24 cellular contexts compared by ENCODE assay signal in genomic region chr6:114080891-114081510, GRCh38.
"Had no signal": no experiment of that assay in that cellular context is flagged by ENCODE, and none has a peak within 500 bp of the region (broad histone marks: within the 10 kb centered on the region; RNA-seq: fewer than 3 reads in every experiment).

No MANE protein-coding gene starts in this region.

- H3K27me3 ChIP-seq: body of pancreas, cardiac muscle cell, spleen, upper lobe of right lung had no signal

- H3K27ac ChIP-seq: body of pancreas, cardiac muscle cell, epithelial cell of prostate, lower lobe of right lung, spleen, upper lobe of right lung had no signal

- H3K36me3 ChIP-seq: lower lobe of right lung, spleen, upper lobe of right lung had no signal

- DNase-seq: activated CD4-positive, alpha-beta T cell treated with anti-CD3 and anti-CD28 coated beads, Interleukin-2, amount 50 U/mL, for 4 hours; activated CD8-positive, alpha-beta memory T cell treated with anti-CD3 and anti-CD28 coated beads for 24 hours; activated CD8-positive, alpha-beta memory T cell treated with anti-CD3 and anti-CD28 coated beads, Interleukin-2, amount 50 U/mL, for 4 hours; activated naive CD4-positive, alpha-beta T cell; activated naive CD8-positive, alpha-beta T cell treated with anti-CD3 and anti-CD28 coated beads for 36 hours; activated T-cell treated with anti-CD3 and anti-CD28 coated beads, Interleukin-2, amount 50 U/mL, for 24 hours; amygdala; body of pancreas; cortex of kidney; endodermal cell; foreskin melanocyte; lower lobe of right lung; naive thymus-derived CD4-positive, alpha-beta T cell; posterior cingulate gyrus; spleen; stimulated activated CD4-positive, alpha-beta T cell treated with anti-CD3 and anti-CD28 coated beads, Interleukin-4, amount 100 ng/mL, for 1 hour; stimulated activated naive CD4-positive, alpha-beta T cell treated with Interleukin-2 at 50 U/mL for 16 hours; T-helper 9 cell; upper lobe of right lung had no signal

- H3K4me3 ChIP-seq: body of pancreas, cardiac muscle cell, lower lobe of right lung, spleen, upper lobe of right lung had no signal

- H3K9me3 ChIP-seq: body of pancreas, lower lobe of right lung, upper lobe of right lung had no signal

- ATAC-seq: activated T-helper 17 cell treated with anti-CD3 and anti-CD28 coated beads, Interleukin-2, amount 50 U/mL, for 72 hours; body of pancreas; left lobe of liver; lower lobe of right lung; naive thymus-derived CD4-positive, alpha-beta T cell; upper lobe of right lung; WTC11 had no signal

- H3K4me1 ChIP-seq: body of pancreas, lower lobe of right lung, spleen, upper lobe of right lung had no signal
